ENCODE assay signal across 1 cellular context in the genomic region with DNA sequence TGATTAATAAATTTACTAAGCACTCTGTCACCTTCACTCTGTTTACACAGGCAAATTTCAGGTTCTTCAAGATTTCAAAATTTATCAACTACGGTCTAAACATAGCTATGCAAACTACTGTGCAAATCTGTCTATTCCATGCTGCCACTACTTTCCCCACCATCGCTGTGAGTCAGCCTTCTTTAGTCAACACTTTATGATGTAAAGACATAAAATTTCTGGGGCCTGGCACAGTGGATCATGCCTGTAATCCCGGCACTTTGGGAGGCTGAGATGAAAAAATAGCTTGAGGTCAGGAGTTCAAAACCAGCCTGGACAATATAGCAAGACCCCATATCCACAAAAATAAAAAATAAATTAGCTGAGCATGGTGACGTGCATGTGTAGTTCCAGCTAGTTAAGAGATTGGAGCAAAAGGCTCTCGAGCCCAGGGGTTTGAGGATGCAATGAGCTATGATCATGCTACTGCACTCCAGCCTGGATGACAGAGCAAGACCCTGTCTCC.
TF ChIP-seq lines count a peak whose summit lies in the region.

No MANE protein-coding gene starts in this region.

TF ChIP-seq in A549, 52 proteins besides CTCF, POLR2A, EP300 and RAD21 (continued from another document):
- TF ChIP-seq USF2 (IDR thresholded peaks at IDR 0.05) (no peak), RCOR1 (IDR thresholded peaks at IDR 0.05; ENCODE audit: low read depth, low read length) (no peak), EHF (CRISPR knock-in tag; IDR thresholded peaks at IDR 0.05) (no peak), RFX5 (IDR thresholded peaks at IDR 0.05) (no peak), JUN (IDR thresholded peaks at IDR 0.05) (0 out of 5 replicates have a peak, but pooled peaks of 1 of the 2 experiments have one; percentile 13), ATOH8 (CRISPR knock-in tag; IDR thresholded peaks at IDR 0.05; ENCODE audit: low read depth) (no peak), FOSL2 (IDR thresholded peaks at IDR 0.05) (no peak; the same call in 1 of the 2 replicates), FOSL2 (CRISPR knock-in tag; IDR thresholded peaks at IDR 0.05) (peak; percentile 76), MAFK (IDR thresholded peaks at IDR 0.05; ENCODE audit: partially characterized antibody) (peak; percentile 10), BCL3 (IDR thresholded peaks at IDR 0.05) (no peak), HEYL (CRISPR knock-in tag; IDR thresholded peaks at IDR 0.05) (no peak), RARB (CRISPR knock-in tag; IDR thresholded peaks at IDR 0.05) (no peak), FOSB (CRISPR knock-in tag; IDR thresholded peaks at IDR 0.05) (no peak), ESRRA (IDR thresholded peaks at IDR 0.05; ENCODE audit: borderline replicate concordance, low read length) (no peak), JUNB (IDR thresholded peaks at IDR 0.05) (peak; percentile 42; the same call in 1 of the 2 replicates), TFCP2L1 (CRISPR knock-in tag; IDR thresholded peaks at IDR 0.05) (no peak), CEBPB (IDR thresholded peaks at IDR 0.05) (peak; percentile 22 to 29; a peak in 1 of 4 replicates), NR3C1 (IDR thresholded peaks at IDR 0.05) (no peak), KDM5A (IDR thresholded peaks at IDR 0.05) (no peak)
- TF ChIP-seq, protein P1, sequence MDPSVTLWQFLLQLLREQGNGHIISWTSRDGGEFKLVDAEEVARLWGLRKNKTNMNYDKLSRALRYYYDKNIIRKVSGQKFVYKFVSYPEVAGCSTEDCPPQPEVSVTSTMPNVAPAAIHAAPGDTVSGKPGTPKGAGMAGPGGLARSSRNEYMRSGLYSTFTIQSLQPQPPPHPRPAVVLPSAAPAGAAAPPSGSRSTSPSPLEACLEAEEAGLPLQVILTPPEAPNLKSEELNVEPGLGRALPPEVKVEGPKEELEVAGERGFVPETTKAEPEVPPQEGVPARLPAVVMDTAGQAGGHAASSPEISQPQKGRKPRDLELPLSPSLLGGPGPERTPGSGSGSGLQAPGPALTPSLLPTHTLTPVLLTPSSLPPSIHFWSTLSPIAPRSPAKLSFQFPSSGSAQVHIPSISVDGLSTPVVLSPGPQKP (IDR thresholded peaks at IDR 0.05; ENCODE audit: low read depth, low read length): no peak
